Comparison of ENCODE assay signal across 2 cellular contexts in the genomic region with DNA sequence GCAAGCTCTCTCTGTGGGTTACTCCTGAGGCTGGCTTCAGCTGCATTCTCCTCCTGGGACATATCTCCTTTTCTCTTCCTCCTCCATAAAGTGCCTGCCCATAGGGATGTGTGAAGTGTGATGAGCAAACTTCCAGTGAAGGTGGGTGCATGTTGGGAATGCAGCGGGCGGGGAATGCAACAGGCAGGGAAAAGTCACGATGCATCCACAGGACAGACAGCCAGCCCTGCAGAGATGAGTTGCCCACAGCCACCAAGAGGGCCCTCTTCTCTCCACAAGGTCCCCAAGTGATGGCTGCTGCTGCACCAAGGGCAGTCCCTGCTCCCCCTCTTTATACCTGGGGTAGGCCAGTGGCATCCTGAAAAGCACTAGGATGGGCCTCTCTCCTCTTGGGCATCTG.
TF ChIP-seq lines count a peak whose summit lies in the region.

No MANE protein-coding gene starts in this region.

TF ChIP-seq in HepG2, 621 proteins besides CTCF, POLR2A, EP300 and RAD21:
- TF ChIP-seq ZFP62 (CRISPR knock-in tag; IDR thresholded peaks at IDR 0.05), result no peak
- TF ChIP-seq, protein P1, sequence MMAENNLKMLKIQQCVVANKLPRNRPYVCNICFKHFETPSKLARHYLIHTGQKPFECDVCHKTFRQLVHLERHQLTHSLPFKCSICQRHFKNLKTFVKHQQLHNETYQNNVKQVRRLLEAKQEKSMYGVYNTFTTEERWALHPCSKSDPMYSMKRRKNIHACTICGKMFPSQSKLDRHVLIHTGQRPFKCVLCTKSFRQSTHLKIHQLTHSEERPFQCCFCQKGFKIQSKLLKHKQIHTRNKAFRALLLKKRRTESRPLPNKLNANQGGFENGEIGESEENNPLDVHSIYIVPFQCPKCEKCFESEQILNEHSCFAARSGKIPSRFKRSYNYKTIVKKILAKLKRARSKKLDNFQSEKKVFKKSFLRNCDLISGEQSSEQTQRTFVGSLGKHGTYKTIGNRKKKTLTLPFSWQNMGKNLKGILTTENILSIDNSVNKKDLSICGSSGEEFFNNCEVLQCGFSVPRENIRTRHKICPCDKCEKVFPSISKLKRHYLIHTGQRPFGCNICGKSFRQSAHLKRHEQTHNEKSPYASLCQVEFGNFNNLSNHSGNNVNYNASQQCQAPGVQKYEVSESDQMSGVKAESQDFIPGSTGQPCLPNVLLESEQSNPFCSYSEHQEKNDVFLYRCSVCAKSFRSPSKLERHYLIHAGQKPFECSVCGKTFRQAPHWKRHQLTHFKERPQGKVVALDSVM (CRISPR knock-in tag; IDR thresholded peaks at IDR 0.05), result no peak
- no peak for TF ChIP-seq ZNF556 (CRISPR knock-in tag; IDR thresholded peaks at IDR 0.05; ENCODE audit: borderline replicate concordance)
- TF ChIP-seq, protein P2, sequence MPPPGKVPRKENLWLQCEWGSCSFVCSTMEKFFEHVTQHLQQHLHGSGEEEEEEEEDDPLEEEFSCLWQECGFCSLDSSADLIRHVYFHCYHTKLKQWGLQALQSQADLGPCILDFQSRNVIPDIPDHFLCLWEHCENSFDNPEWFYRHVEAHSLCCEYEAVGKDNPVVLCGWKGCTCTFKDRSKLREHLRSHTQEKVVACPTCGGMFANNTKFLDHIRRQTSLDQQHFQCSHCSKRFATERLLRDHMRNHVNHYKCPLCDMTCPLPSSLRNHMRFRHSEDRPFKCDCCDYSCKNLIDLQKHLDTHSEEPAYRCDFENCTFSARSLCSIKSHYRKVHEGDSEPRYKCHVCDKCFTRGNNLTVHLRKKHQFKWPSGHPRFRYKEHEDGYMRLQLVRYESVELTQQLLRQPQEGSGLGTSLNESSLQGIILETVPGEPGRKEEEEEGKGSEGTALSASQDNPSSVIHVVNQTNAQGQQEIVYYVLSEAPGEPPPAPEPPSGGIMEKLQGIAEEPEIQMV (CRISPR knock-in tag; IDR thresholded peaks at IDR 0.05; ENCODE audit: low read depth), result no peak
- no peak for TF ChIP-seq ZNF792 (CRISPR knock-in tag; IDR thresholded peaks at IDR 0.05)

TF ChIP-seq in SK-N-SH, 30 proteins besides CTCF, POLR2A, EP300 and RAD21:
- TF ChIP-seq YY1 (IDR thresholded peaks at IDR 0.05; ENCODE audit: low read depth) (no peak), SMC3 (IDR thresholded peaks at IDR 0.05; ENCODE audit: low read depth, low read length) (no peak), POLR2AphosphoS5 (IDR thresholded peaks at IDR 0.05; ENCODE audit: low read depth, low read length) (no peak), EZH2phosphoT487 (IDR thresholded peaks at IDR 0.05; ENCODE audit: borderline replicate concordance, low read depth) (no peak), GATA2 (CRISPR knock-in tag; IDR thresholded peaks at IDR 0.05) (no peak), TCF12 (IDR thresholded peaks at IDR 0.05) (no peak), NFIC (IDR thresholded peaks at IDR 0.05; ENCODE audit: borderline replicate concordance) (no peak), ELF1 (IDR thresholded peaks at IDR 0.05) (no peak), FOSL2 (IDR thresholded peaks at IDR 0.05; ENCODE audit: borderline replicate concordance, low read depth) (no peak), MXI1 (IDR thresholded peaks at IDR 0.05; ENCODE audit: low read depth, low read length) (no peak), NRF1 (IDR thresholded peaks at IDR 0.05; ENCODE audit: low read depth, low read length) (no peak), FOXM1 (IDR thresholded peaks at IDR 0.05; ENCODE audit: low read depth) (no peak), GABPA (IDR thresholded peaks at IDR 0.05; ENCODE audit: low read depth) (no peak), MEF2A (IDR thresholded peaks at IDR 0.05; ENCODE audit: borderline replicate concordance, low read depth) (no peak), TEAD4 (IDR thresholded peaks at IDR 0.05; ENCODE audit: borderline replicate concordance, insufficient read depth) (no peak), JUND (IDR thresholded peaks at IDR 0.05) (no peak)
- TF ChIP-seq, protein P3, sequence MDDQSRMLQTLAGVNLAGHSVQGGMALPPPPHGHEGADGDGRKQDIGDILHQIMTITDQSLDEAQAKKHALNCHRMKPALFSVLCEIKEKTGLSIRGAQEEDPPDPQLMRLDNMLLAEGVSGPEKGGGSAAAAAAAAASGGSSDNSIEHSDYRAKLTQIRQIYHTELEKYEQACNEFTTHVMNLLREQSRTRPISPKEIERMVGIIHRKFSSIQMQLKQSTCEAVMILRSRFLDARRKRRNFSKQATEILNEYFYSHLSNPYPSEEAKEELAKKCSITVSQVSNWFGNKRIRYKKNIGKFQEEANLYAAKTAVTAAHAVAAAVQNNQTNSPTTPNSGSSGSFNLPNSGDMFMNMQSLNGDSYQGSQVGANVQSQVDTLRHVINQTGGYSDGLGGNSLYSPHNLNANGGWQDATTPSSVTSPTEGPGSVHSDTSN (IDR thresholded peaks at IDR 0.05), result no peak
- TF ChIP-seq, protein P4, sequence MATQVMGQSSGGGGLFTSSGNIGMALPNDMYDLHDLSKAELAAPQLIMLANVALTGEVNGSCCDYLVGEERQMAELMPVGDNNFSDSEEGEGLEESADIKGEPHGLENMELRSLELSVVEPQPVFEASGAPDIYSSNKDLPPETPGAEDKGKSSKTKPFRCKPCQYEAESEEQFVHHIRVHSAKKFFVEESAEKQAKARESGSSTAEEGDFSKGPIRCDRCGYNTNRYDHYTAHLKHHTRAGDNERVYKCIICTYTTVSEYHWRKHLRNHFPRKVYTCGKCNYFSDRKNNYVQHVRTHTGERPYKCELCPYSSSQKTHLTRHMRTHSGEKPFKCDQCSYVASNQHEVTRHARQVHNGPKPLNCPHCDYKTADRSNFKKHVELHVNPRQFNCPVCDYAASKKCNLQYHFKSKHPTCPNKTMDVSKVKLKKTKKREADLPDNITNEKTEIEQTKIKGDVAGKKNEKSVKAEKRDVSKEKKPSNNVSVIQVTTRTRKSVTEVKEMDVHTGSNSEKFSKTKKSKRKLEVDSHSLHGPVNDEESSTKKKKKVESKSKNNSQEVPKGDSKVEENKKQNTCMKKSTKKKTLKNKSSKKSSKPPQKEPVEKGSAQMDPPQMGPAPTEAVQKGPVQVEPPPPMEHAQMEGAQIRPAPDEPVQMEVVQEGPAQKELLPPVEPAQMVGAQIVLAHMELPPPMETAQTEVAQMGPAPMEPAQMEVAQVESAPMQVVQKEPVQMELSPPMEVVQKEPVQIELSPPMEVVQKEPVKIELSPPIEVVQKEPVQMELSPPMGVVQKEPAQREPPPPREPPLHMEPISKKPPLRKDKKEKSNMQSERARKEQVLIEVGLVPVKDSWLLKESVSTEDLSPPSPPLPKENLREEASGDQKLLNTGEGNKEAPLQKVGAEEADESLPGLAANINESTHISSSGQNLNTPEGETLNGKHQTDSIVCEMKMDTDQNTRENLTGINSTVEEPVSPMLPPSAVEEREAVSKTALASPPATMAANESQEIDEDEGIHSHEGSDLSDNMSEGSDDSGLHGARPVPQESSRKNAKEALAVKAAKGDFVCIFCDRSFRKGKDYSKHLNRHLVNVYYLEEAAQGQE (IDR thresholded peaks at IDR 0.05; ENCODE audit: low read depth, low read length), result no peak
- TF ChIP-seq, protein P5, sequence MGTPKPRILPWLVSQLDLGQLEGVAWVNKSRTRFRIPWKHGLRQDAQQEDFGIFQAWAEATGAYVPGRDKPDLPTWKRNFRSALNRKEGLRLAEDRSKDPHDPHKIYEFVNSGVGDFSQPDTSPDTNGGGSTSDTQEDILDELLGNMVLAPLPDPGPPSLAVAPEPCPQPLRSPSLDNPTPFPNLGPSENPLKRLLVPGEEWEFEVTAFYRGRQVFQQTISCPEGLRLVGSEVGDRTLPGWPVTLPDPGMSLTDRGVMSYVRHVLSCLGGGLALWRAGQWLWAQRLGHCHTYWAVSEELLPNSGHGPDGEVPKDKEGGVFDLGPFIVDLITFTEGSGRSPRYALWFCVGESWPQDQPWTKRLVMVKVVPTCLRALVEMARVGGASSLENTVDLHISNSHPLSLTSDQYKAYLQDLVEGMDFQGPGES (IDR thresholded peaks at IDR 0.05; ENCODE audit: low read depth, low read length), result no peak
